ENCODE assay signal across 22 cellular contexts in the genomic region with DNA sequence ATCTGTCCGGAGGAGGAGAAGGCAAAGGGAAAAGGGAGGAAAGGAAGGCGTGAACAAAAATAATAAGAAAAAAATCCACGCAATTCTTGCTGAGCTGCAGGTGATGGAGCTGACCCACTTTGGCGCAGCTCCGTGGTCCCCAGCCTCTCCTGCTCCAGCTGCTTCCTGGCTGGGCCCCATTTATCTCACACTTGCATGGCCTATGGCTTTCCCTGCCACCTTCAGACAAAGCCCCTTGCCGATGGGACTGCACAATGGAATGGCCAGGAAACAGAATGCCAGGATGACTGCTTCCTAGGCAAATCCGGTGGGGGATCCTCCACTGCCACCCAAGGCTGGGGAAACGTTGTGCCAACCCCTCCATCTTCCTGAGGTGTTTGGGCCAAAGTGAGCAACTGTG. TPM values are rescaled to one million over a fixed set of nuclear protein-coding genes. Genes with fewer than 3 reads are reported as not detected.
"Had no signal": no experiment of that assay in that cellular context is flagged by ENCODE, and none has a peak within 500 bp of the region (broad histone marks: within the 10 kb centered on the region; RNA-seq: fewer than 3 reads in every experiment).

No MANE protein-coding gene starts in this region.

- ATAC-seq: activated CD4-positive, CD25-positive, alpha-beta regulatory T cell treated with anti-CD3 and anti-CD28 coated beads, Interleukin-2, amount 50 U/mL, for 24 hours; activated CD8-positive, alpha-beta T cell treated with anti-CD3 and anti-CD28 coated beads, Interleukin-2, amount 10 ng/mL, durations not matched to agents 7 days and 5 days; body of pancreas; K562; PC-3 had no signal

- H3K4me3 ChIP-seq: ascending aorta, body of pancreas, K562 had no signal

- H3K4me1 ChIP-seq: body of pancreas had no signal

- H3K36me3 ChIP-seq: ascending aorta had no signal

- H3K27ac Mint-ChIP-seq: activated CD8-positive, alpha-beta T cell treated with anti-CD3 and anti-CD28 coated beads, Interleukin-2, amount 10 ng/mL, durations not matched to agents 7 days and 5 days; activated naive CD4-positive, alpha-beta T cell treated with anti-CD3 and anti-CD28 coated beads, Interleukin-2, amount 50 U/mL, for 24 hours; T-helper 1 cell treated with Interleukin-12 subunit alpha and Interleukin-12 subunit beta and Interleukin-4 antibody, amounts not matched to agents 30 μg/mL and 1 μg/mL, for 36 hours had no signal

- H3K9me3 Mint-ChIP-seq: activated naive CD4-positive, alpha-beta T cell treated with anti-CD3 and anti-CD28 coated beads, Interleukin-2, amount 50 U/mL, for 24 hours; T-helper 1 cell treated with Interleukin-12 subunit alpha and Interleukin-12 subunit beta and Interleukin-4 antibody, amounts not matched to agents 30 μg/mL and 1 μg/mL, for 36 hours had no signal

- DNase-seq: activated CD4-positive, alpha-beta T cell treated with anti-CD3 and anti-CD28 coated beads for 4 hours; activated CD8-positive, alpha-beta memory T cell treated with anti-CD3 and anti-CD28 coated beads, Interleukin-2, amount 50 U/mL, for 48 hours; activated CD8-positive, alpha-beta T cell treated with anti-CD3 and anti-CD28 coated beads, Interleukin-2, amount 10 ng/mL, durations not matched to agents 7 days and 5 days; activated naive CD4-positive, alpha-beta T cell; activated T-cell treated with anti-CD3 and anti-CD28 coated beads, Interleukin-2, amount 50 U/mL, for 1 hour; body of pancreas; Karpas-422; MM.1S; NCI-H1105; NCI-H146; NCI-H187 treated with DMSO at 0.1 percent for 48 hours; NCI-H2081 treated with DMSO at 0.1 percent for 48 hours; NCI-H2171 treated with DMSO at 0.1 percent for 48 hours; NCI-H510A treated with DMSO at 0.1 percent for 48 hours; NCI-H69; PC-3; SHP77 treated with DMSO at 0.1 percent for 48 hours had no signal

- H3K36me3 Mint-ChIP-seq: activated naive CD4-positive, alpha-beta T cell treated with anti-CD3 and anti-CD28 coated beads, Interleukin-2, amount 50 U/mL, for 24 hours had no signal

- H3K27ac ChIP-seq: ascending aorta, body of pancreas had no signal

- H3K9me3 ChIP-seq: ascending aorta, body of pancreas had no signal

- H3K4me1 Mint-ChIP-seq: activated naive CD4-positive, alpha-beta T cell treated with anti-CD3 and anti-CD28 coated beads, Interleukin-2, amount 50 U/mL, for 24 hours had no signal

- H3K4me3 Mint-ChIP-seq: activated CD8-positive, alpha-beta T cell treated with anti-CD3 and anti-CD28 coated beads, Interleukin-2, amount 10 ng/mL, durations not matched to agents 7 days and 5 days; activated naive CD4-positive, alpha-beta T cell treated with anti-CD3 and anti-CD28 coated beads, Interleukin-2, amount 50 U/mL, for 24 hours; T-helper 1 cell treated with Interleukin-12 subunit alpha and Interleukin-12 subunit beta and Interleukin-4 antibody, amounts not matched to agents 30 μg/mL and 1 μg/mL, for 36 hours had no signal

- H3K27me3 ChIP-seq: ascending aorta, body of pancreas had no signal

RNA-seq across cellular contexts. Expression of gene INSYN1, which starts 6.9 kb away (rescaled TPM):
- total RNA-seq: activated CD8-positive, alpha-beta T cell treated with anti-CD3 and anti-CD28 coated beads, Interleukin-2, amount 10 ng/mL, durations not matched to agents 7 days and 5 days; K562; PC-3 had no signal
- polyA plus RNA-seq: K562 had no signal
